8 cellular contexts compared by ENCODE assay signal in genomic region chrX:46757052-46757451, GRCh38. TPM values are rescaled to one million over a fixed set of nuclear protein-coding genes. Genes with fewer than 3 reads are reported as not detected.
DNase-seq lines count a peak whose midpoint lies in the region; ATAC-seq and TF ChIP-seq lines count a peak whose summit lies in the region.

No MANE protein-coding gene starts in this region.

- H3K79me2 ChIP-seq in hepatocyte: no peaks in the 10 kb centered on the region

- CTCF ChIA-PET in activated CD4-positive, alpha-beta T cell treated with anti-CD3 and anti-CD28 coated beads for 36 hours (lab: Charles Lee): no interaction called here

- no peak overlapping the region for H3K27ac ChIP-seq in hepatocyte

- peak overlapping the region; percentile 19 for H3K27ac Mint-ChIP-seq in activated CD4-positive, alpha-beta T cell treated with anti-CD3 and anti-CD28 coated beads for 36 hours
- no peak overlapping the region for H3K27ac Mint-ChIP-seq in activated naive CD8-positive, alpha-beta T cell treated with anti-CD3 and anti-CD28 coated beads, Interleukin-2, amount 50 U/mL, for 24 hours
- H3K27ac Mint-ChIP-seq in progenitor cell of endocrine pancreas: no peak overlapping the region

- peaks cover 6% of the 10 kb centered on the region for H3K36me3 Mint-ChIP-seq in activated CD4-positive, alpha-beta T cell treated with anti-CD3 and anti-CD28 coated beads for 36 hours (ENCODE audit: low read depth)
- H3K36me3 Mint-ChIP-seq in activated naive CD8-positive, alpha-beta T cell treated with anti-CD3 and anti-CD28 coated beads, Interleukin-2, amount 50 U/mL, for 24 hours (ENCODE audit: low read depth): peaks cover 3% of the 10 kb centered on the region
- no peaks in the 10 kb centered on the region for H3K36me3 Mint-ChIP-seq in progenitor cell of endocrine pancreas (ENCODE audit: insufficient read depth)

- 58% methylated on average over 8 of the region's 8 CpGs for WGBS in hepatocyte (ENCODE audit: low lambda C conversion rate, missing lambda C conversion rate)

- H3K27me3 ChIP-seq in hepatocyte: no peaks in the 10 kb centered on the region

- H3K4me3 ChIP-seq in LNCaP clone FGC (ENCODE audit: low read depth, low read length) (peak overlapping the region; percentile 65; the same call in 1 of the 2 replicates), hepatocyte (no peak overlapping the region)

- no peaks in the 10 kb centered on the region for H3K36me3 ChIP-seq in hepatocyte (replicated peaks; ENCODE audit: insufficient read depth, low read depth)

- no peak overlapping the region for H2AFZ ChIP-seq in hepatocyte

- TF ChIP-seq CTCF in LNCaP clone FGC (IDR thresholded peaks at IDR 0.05; ENCODE audit: control insufficient read depth, extremely low read depth, insufficient read depth) (no peak), progenitor cell of endocrine pancreas (IDR thresholded peaks at IDR 0.05; ENCODE audit: unreplicated experiment) (no peak), hepatocyte (IDR thresholded peaks at IDR 0.05; ENCODE audit: poor library complexity) (no peak)

- POLR2A ChIA-PET in activated CD4-positive, alpha-beta T cell treated with anti-CD3 and anti-CD28 coated beads for 36 hours (lab: Charles Lee): no interaction called here

- H4K20me1 ChIP-seq in hepatocyte (ENCODE audit: insufficient read depth, poor library complexity, severe bottlenecking): no peaks in the 10 kb centered on the region

- H3K9me3 Mint-ChIP-seq in activated CD4-positive, alpha-beta T cell treated with anti-CD3 and anti-CD28 coated beads for 36 hours (ENCODE audit: low read depth): no peaks in the 10 kb centered on the region
- no peaks in the 10 kb centered on the region for H3K9me3 Mint-ChIP-seq in activated naive CD8-positive, alpha-beta T cell treated with anti-CD3 and anti-CD28 coated beads, Interleukin-2, amount 50 U/mL, for 24 hours
- peaks cover 4% of the 10 kb centered on the region for H3K9me3 Mint-ChIP-seq in progenitor cell of endocrine pancreas (ENCODE audit: low read depth)

- no peak for DNase-seq in activated CD4-positive, alpha-beta T cell treated with anti-CD3 and anti-CD28 coated beads for 36 hours
- DNase-seq in activated CD4-positive, alpha-beta T cell treated with anti-CD3 and anti-CD28 coated beads, Interleukin-2, amount 50 U/mL, for 48 hours: no peak
- no peak for DNase-seq in LNCaP clone FGC (ENCODE audit: low read depth)
- no peak for DNase-seq in activated naive CD8-positive, alpha-beta T cell treated with anti-CD3 and anti-CD28 coated beads, Interleukin-2, amount 50 U/mL, for 24 hours
- no peak for DNase-seq in progenitor cell of endocrine pancreas (ENCODE audit: low spot score, unreplicated experiment)
- no peak for DNase-seq in Right ventricle myocardium superior
- no peak for DNase-seq in hepatocyte (ENCODE audit: low spot score)
- no peak for DNase-seq in activated effector memory CD4-positive, alpha-beta T cell treated with anti-CD3 and anti-CD28 coated beads, Interleukin-2, amount 50 U/mL, for 16 hours

- no peaks in the 10 kb centered on the region for H3K9me2 ChIP-seq in hepatocyte (replicated peaks; ENCODE audit: insufficient read depth)

- no peak overlapping the region for H3K4me2 ChIP-seq in hepatocyte

- ATAC-seq in activated CD4-positive, alpha-beta T cell treated with anti-CD3 and anti-CD28 coated beads for 36 hours: no peak
- no peak for ATAC-seq in activated naive CD8-positive, alpha-beta T cell treated with anti-CD3 and anti-CD28 coated beads, Interleukin-2, amount 50 U/mL, for 24 hours
- ATAC-seq in Right ventricle myocardium superior (ENCODE audit: poor library complexity): no peak

- H3K9me3 ChIP-seq in hepatocyte (ENCODE audit: low read depth): no peaks in the 10 kb centered on the region

- peaks cover 28% of the 10 kb centered on the region for H3K4me1 Mint-ChIP-seq in activated CD4-positive, alpha-beta T cell treated with anti-CD3 and anti-CD28 coated beads for 36 hours
- peaks cover 39% of the 10 kb centered on the region for H3K4me1 Mint-ChIP-seq in activated naive CD8-positive, alpha-beta T cell treated with anti-CD3 and anti-CD28 coated beads, Interleukin-2, amount 50 U/mL, for 24 hours
- peaks cover 11% of the 10 kb centered on the region for H3K4me1 Mint-ChIP-seq in progenitor cell of endocrine pancreas (ENCODE audit: low read depth)

- no peaks in the 10 kb centered on the region for H3K27me3 Mint-ChIP-seq in activated CD4-positive, alpha-beta T cell treated with anti-CD3 and anti-CD28 coated beads for 36 hours
- H3K27me3 Mint-ChIP-seq in activated naive CD8-positive, alpha-beta T cell treated with anti-CD3 and anti-CD28 coated beads, Interleukin-2, amount 50 U/mL, for 24 hours: peaks cover 5% of the 10 kb centered on the region
- H3K27me3 Mint-ChIP-seq in progenitor cell of endocrine pancreas: no peaks in the 10 kb centered on the region

- H3K4me1 ChIP-seq in hepatocyte (ENCODE audit: insufficient read depth): no peaks in the 10 kb centered on the region

- H3K4me3 Mint-ChIP-seq in activated CD4-positive, alpha-beta T cell treated with anti-CD3 and anti-CD28 coated beads for 36 hours: peak overlapping the region; percentile 92
- H3K4me3 Mint-ChIP-seq in activated naive CD8-positive, alpha-beta T cell treated with anti-CD3 and anti-CD28 coated beads, Interleukin-2, amount 50 U/mL, for 24 hours: peak overlapping the region; percentile 91
- H3K4me3 Mint-ChIP-seq in progenitor cell of endocrine pancreas (ENCODE audit: low read depth): peak overlapping the region; percentile 82

- intact Hi-C loops in activated CD4-positive, alpha-beta T cell treated with anti-CD3 and anti-CD28 coated beads for 36 hours (cut with DNase I, micrococcal nuclease): loop anchor here (5.0 kb wide), 2 partner anchors 70 to 335 kb away; no protein-coding TSS in a partner anchor
- intact Hi-C loops in Right ventricle myocardium superior (cut with DNase I): loop anchor here (5.0 kb wide), 1 partner anchor 40 kb away; no protein-coding TSS in a partner anchor

RNA-seq across cellular contexts. Expression of gene SLC9A7, which starts 1.9 kb away (rescaled TPM):
- total RNA-seq in activated CD4-positive, alpha-beta T cell treated with anti-CD3 and anti-CD28 coated beads for 36 hours: 10 to 100 TPM; 16.3 to 19.2 TPM
- total RNA-seq in progenitor cell of endocrine pancreas: 9.5 and 11.1 TPM in 2 replicates
- 4.4 TPM for total RNA-seq in Right ventricle myocardium superior
- total RNA-seq in hepatocyte: 7.7 and 8.1 TPM in 2 replicates
- 2.0 and 3.6 TPM in 2 replicates for polyA plus RNA-seq in hepatocyte
